1 cellular context compared by ENCODE assay signal in genomic region chr16:2720719-2721633, GRCh38.
TF ChIP-seq lines count a peak whose summit lies in the region.

No MANE protein-coding gene starts in this region.

TF ChIP-seq in GM12878, 131 proteins besides CTCF, POLR2A, EP300 and RAD21 (continued from another document):
- TF ChIP-seq ELK1 (IDR thresholded peaks at IDR 0.05; ENCODE audit: low read depth, low read length) (0 out of 2 replicates have a peak, but pooled peaks have one; percentile 26), BHLHE40 (IDR thresholded peaks at IDR 0.05; ENCODE audit: borderline replicate concordance in 1 of 2, low read depth in 2 of 2, low read length in 1 of 2) (peak; percentile 15 to 45; a peak in 1 of 4 replicates), IRF3 (IDR thresholded peaks at IDR 0.05) (no peak), ZBTB40 (IDR thresholded peaks at IDR 0.05; ENCODE audit: borderline replicate concordance) (peak; percentile 88), LARP7 (IDR thresholded peaks at IDR 0.05) (peak; percentile 53; the same call in 1 of the 2 replicates), KLF5 (IDR thresholded peaks at IDR 0.05; ENCODE audit: partially characterized antibody) (no peak), MXI1 (IDR thresholded peaks at IDR 0.05; ENCODE audit: low read depth, low read length) (0 out of 2 replicates have a peak, but pooled peaks have one; percentile 28)
